In the genomic region with DNA sequence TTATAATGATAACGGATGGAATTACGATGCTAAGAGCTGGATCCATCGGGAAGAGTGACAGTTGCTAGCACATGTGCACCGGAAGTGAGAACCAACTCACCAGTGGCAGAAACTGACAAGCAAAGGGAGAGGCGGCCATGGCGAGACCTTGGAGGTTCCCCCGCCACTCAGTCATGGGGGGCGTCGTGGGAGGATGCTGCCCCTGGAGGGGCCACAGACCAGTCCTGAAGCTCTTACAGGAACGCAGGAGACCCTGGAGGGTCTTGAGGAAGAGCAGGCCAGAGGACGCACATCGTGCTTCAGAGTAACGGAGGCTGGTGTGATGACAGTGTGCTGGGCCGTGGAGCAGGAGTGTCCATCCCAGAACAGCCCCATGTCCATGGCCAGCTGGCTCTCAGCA, we compare ENCODE assay signal across 18 cellular contexts. TPM values are rescaled to one million over a fixed set of nuclear protein-coding genes. Genes with fewer than 3 reads are reported as not detected.
"Had no signal": no experiment of that assay in that cellular context is flagged by ENCODE, and none has a peak within 500 bp of the region (broad histone marks: within the 10 kb centered on the region; RNA-seq: fewer than 3 reads in every experiment).

No MANE protein-coding gene starts in this region.

- H3K9me3 Mint-ChIP-seq: activated naive CD4-positive, alpha-beta T cell treated with anti-CD3 and anti-CD28 coated beads, Interleukin-2, amount 50 U/mL, for 24 hours; natural killer cell treated with Interleukin-12 subunit alpha and Interleukin-12 subunit beta and Interleukin-15 and Interleukin-18, amount 100 ng/mL, for 72 hours had no signal

- H3K9me3 ChIP-seq: left ventricle myocardium inferior, upper lobe of left lung had no signal

- H3K4me2 ChIP-seq: hepatocyte had no signal

- H2AFZ ChIP-seq: hepatocyte, parathyroid adenoma had no signal

- H3K79me2 ChIP-seq: hepatocyte had no signal

- H3K4me1 ChIP-seq: foreskin keratinocyte, left ventricle myocardium inferior, parathyroid adenoma, upper lobe of left lung had no signal

- H3K27me3 Mint-ChIP-seq: activated naive CD4-positive, alpha-beta T cell treated with anti-CD3 and anti-CD28 coated beads, Interleukin-2, amount 50 U/mL, for 24 hours; natural killer cell treated with Interleukin-12 subunit alpha and Interleukin-12 subunit beta and Interleukin-15 and Interleukin-18, amount 100 ng/mL, for 72 hours; stimulated activated memory B cell treated with anti-CD40 and anti-IgM and Interleukin-4, amounts not matched to agents 10 μg/mL and 1 μg/mL and 100 μg/mL, for 72 hours had no signal

- H3K4me3 Mint-ChIP-seq: activated naive CD4-positive, alpha-beta T cell treated with anti-CD3 and anti-CD28 coated beads, Interleukin-2, amount 50 U/mL, for 24 hours; activated T-cell treated with anti-CD3 and anti-CD28 coated beads, Interleukin-2, amount 50 U/mL, for 4 hours; brain; natural killer cell treated with Interleukin-12 subunit alpha and Interleukin-12 subunit beta and Interleukin-15 and Interleukin-18, amount 100 ng/mL, for 72 hours; stimulated activated memory B cell treated with anti-CD40 and anti-IgM and Interleukin-4, amounts not matched to agents 10 μg/mL and 1 μg/mL and 100 μg/mL, for 72 hours had no signal

- H3K9ac ChIP-seq: parathyroid adenoma had no signal

- H3K27ac Mint-ChIP-seq: activated naive CD4-positive, alpha-beta T cell treated with anti-CD3 and anti-CD28 coated beads, Interleukin-2, amount 50 U/mL, for 24 hours; brain; natural killer cell treated with Interleukin-12 subunit alpha and Interleukin-12 subunit beta and Interleukin-15 and Interleukin-18, amount 100 ng/mL, for 72 hours; stimulated activated memory B cell treated with anti-CD40 and anti-IgM and Interleukin-4, amounts not matched to agents 10 μg/mL and 1 μg/mL and 100 μg/mL, for 72 hours had no signal

- ATAC-seq: activated T-cell treated with anti-CD3 and anti-CD28 coated beads, Interleukin-2, amount 50 U/mL, for 4 hours; foreskin keratinocyte; natural killer cell treated with Interleukin-12 subunit alpha and Interleukin-12 subunit beta and Interleukin-15 and Interleukin-18, amount 100 ng/mL, for 72 hours; right cardiac atrium; stimulated activated memory B cell treated with anti-CD40 and anti-IgM and Interleukin-4, amounts not matched to agents 10 μg/mL and 1 μg/mL and 100 μg/mL, for 72 hours had no signal

- H3K4me3 ChIP-seq: hepatocyte, left ventricle myocardium inferior, upper lobe of left lung had no signal

- H3K27me3 ChIP-seq: foreskin keratinocyte, hepatocyte, upper lobe of left lung had no signal

- H3K27ac ChIP-seq: foreskin keratinocyte, hepatocyte, left ventricle myocardium inferior, parathyroid adenoma, upper lobe of left lung had no signal

- DNase-seq: activated T-cell treated with anti-CD3 and anti-CD28 coated beads, Interleukin-2, amount 50 U/mL, for 4 hours; anterior cingulate cortex; dermis blood vessel endothelial cell; effector CD8-positive, alpha-beta T cell; foreskin keratinocyte; left ventricle myocardium inferior; nucleus accumbens; right cardiac atrium; stimulated activated CD4-positive, alpha-beta T cell treated with anti-CD3 and anti-CD28 coated beads, Interleukin-2, amount 100 ng/mL, for 24 hours; T-helper 1 cell had no signal

RNA-seq across cellular contexts. Expression of gene KCNG2, which starts 53.1 kb away (rescaled TPM):
- total RNA-seq: activated T-cell treated with anti-CD3 and anti-CD28 coated beads, Interleukin-2, amount 50 U/mL, for 4 hours; foreskin keratinocyte; hepatocyte; left ventricle myocardium inferior; natural killer cell treated with Interleukin-12 subunit alpha and Interleukin-12 subunit beta and Interleukin-15 and Interleukin-18, amount 100 ng/mL, for 72 hours; pulmonary artery endothelial cell had no signal
- polyA plus RNA-seq: foreskin keratinocyte, hepatocyte, right cardiac atrium had no signal
